In genomic region chr21:26835027-26835713, GRCh38 we compare ENCODE assay signal across 1 cellular context.
TF ChIP-seq lines count a peak whose summit lies in the region.

No MANE protein-coding gene starts in this region.

TF ChIP-seq in HEK293, 187 proteins besides CTCF, POLR2A, EP300 and RAD21 (continued from another document and continues in another):
- TF ChIP-seq, protein P1, sequence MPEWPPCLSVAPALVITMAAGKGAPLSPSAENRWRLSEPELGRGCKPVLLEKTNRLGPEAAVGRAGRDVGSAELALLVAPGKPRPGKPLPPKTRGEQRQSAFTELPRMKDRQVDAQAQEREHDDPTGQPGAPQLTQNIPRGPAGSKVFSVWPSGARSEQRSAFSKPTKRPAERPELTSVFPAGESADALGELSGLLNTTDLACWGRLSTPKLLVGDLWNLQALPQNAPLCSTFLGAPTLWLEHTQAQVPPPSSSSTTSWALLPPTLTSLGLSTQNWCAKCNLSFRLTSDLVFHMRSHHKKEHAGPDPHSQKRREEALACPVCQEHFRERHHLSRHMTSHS (tag by site-specific recombination; IDR thresholded peaks at IDR 0.05): no peak
- no peak for TF ChIP-seq ZBTB48 (tag by site-specific recombination; IDR thresholded peaks at IDR 0.05)
- TF ChIP-seq SP7 (tag by site-specific recombination; IDR thresholded peaks at IDR 0.05): 0 out of 2 replicates have a peak, but pooled peaks have one; percentile 35
- TF ChIP-seq ZNF658 (tag by site-specific recombination; IDR thresholded peaks at IDR 0.05): no peak
- TF ChIP-seq ZFHX2 (tag by site-specific recombination; conservative IDR thresholded peaks at IDR 0.05): peak; percentile 74
- TF ChIP-seq OSR2 (tag by site-specific recombination; IDR thresholded peaks at IDR 0.05): no peak; the same call in 1 of the 2 replicates
- no peak for TF ChIP-seq ZNF768 (tag by site-specific recombination; IDR thresholded peaks at IDR 0.05)
- TF ChIP-seq ZFP41 (tag by site-specific recombination; IDR thresholded peaks at IDR 0.05; ENCODE audit: borderline replicate concordance): no peak
- TF ChIP-seq SP3 (tag by site-specific recombination; IDR thresholded peaks at IDR 0.05): no peak
- no peak for TF ChIP-seq ZNF211 (tag by site-specific recombination; IDR thresholded peaks at IDR 0.05; ENCODE audit: low read depth)
- TF ChIP-seq ZNF426 (tag by site-specific recombination; IDR thresholded peaks at IDR 0.05): no peak
- TF ChIP-seq ZNF549 (tag by site-specific recombination; IDR thresholded peaks at IDR 0.05): no peak
- TF ChIP-seq GLIS1 (tag by site-specific recombination; IDR thresholded peaks at IDR 0.05): peak; percentile 25; the same call in 1 of the 2 replicates
- TF ChIP-seq YY2 (tag by site-specific recombination; IDR thresholded peaks at IDR 0.05): no peak
- TF ChIP-seq, protein P2, sequence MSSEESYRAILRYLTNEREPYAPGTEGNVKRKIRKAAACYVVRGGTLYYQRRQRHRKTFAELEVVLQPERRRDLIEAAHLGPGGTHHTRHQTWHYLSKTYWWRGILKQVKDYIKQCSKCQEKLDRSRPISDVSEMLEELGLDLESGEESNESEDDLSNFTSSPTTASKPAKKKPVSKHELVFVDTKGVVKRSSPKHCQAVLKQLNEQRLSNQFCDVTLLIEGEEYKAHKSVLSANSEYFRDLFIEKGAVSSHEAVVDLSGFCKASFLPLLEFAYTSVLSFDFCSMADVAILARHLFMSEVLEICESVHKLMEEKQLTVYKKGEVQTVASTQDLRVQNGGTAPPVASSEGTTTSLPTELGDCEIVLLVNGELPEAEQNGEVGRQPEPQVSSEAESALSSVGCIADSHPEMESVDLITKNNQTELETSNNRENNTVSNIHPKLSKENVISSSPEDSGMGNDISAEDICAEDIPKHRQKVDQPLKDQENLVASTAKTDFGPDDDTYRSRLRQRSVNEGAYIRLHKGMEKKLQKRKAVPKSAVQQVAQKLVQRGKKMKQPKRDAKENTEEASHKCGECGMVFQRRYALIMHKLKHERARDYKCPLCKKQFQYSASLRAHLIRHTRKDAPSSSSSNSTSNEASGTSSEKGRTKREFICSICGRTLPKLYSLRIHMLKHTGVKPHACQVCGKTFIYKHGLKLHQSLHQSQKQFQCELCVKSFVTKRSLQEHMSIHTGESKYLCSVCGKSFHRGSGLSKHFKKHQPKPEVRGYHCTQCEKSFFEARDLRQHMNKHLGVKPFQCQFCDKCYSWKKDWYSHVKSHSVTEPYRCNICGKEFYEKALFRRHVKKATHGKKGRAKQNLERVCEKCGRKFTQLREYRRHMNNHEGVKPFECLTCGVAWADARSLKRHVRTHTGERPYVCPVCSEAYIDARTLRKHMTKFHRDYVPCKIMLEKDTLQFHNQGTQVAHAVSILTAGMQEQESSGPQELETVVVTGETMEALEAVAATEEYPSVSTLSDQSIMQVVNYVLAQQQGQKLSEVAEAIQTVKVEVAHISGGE (tag by site-specific recombination; conservative IDR thresholded peaks at IDR 0.05; ENCODE audit: low read depth): no peak
- no peak for TF ChIP-seq ZNF639 (tag by site-specific recombination; IDR thresholded peaks at IDR 0.05)
- TF ChIP-seq ZFP3 (tag by site-specific recombination; IDR thresholded peaks at IDR 0.05; ENCODE audit: low read depth): no peak
- TF ChIP-seq ZNF585B (tag by site-specific recombination; IDR thresholded peaks at IDR 0.05): no peak
- TF ChIP-seq ZNF350 (tag by site-specific recombination; IDR thresholded peaks at IDR 0.05): no peak
- TF ChIP-seq ZNF544 (tag by site-specific recombination; IDR thresholded peaks at IDR 0.05): no peak
- no peak for TF ChIP-seq ZNF16 (tag by site-specific recombination; IDR thresholded peaks at IDR 0.05; ENCODE audit: low read depth)
- no peak for TF ChIP-seq KLF17 (tag by site-specific recombination; IDR thresholded peaks at IDR 0.05)
- TF ChIP-seq KLF7 (tag by site-specific recombination; IDR thresholded peaks at IDR 0.05; ENCODE audit: borderline replicate concordance): no peak
- TF ChIP-seq, protein P3, sequence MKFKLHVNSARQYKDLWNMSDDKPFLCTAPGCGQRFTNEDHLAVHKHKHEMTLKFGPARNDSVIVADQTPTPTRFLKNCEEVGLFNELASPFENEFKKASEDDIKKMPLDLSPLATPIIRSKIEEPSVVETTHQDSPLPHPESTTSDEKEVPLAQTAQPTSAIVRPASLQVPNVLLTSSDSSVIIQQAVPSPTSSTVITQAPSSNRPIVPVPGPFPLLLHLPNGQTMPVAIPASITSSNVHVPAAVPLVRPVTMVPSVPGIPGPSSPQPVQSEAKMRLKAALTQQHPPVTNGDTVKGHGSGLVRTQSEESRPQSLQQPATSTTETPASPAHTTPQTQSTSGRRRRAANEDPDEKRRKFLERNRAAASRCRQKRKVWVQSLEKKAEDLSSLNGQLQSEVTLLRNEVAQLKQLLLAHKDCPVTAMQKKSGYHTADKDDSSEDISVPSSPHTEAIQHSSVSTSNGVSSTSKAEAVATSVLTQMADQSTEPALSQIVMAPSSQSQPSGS (tag by site-specific recombination; IDR thresholded peaks at IDR 0.05; ENCODE audit: low read depth): no peak
- TF ChIP-seq ZNF626 (tag by site-specific recombination; IDR thresholded peaks at IDR 0.05): no peak
- no peak for TF ChIP-seq ZNF830 (tag by site-specific recombination; IDR thresholded peaks at IDR 0.05; ENCODE audit: low read depth)
- TF ChIP-seq ZNF514 (tag by site-specific recombination; IDR thresholded peaks at IDR 0.05): no peak
- TF ChIP-seq ZBTB26 (tag by site-specific recombination; optimal IDR thresholded peaks at IDR 0.05): no peak
- no peak for TF ChIP-seq RBAK (tag by site-specific recombination; IDR thresholded peaks at IDR 0.05)
- TF ChIP-seq, protein P4, sequence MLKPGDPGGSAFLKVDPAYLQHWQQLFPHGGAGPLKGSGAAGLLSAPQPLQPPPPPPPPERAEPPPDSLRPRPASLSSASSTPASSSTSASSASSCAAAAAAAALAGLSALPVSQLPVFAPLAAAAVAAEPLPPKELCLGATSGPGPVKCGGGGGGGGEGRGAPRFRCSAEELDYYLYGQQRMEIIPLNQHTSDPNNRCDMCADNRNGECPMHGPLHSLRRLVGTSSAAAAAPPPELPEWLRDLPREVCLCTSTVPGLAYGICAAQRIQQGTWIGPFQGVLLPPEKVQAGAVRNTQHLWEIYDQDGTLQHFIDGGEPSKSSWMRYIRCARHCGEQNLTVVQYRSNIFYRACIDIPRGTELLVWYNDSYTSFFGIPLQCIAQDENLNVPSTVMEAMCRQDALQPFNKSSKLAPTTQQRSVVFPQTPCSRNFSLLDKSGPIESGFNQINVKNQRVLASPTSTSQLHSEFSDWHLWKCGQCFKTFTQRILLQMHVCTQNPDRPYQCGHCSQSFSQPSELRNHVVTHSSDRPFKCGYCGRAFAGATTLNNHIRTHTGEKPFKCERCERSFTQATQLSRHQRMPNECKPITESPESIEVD (tag by site-specific recombination; IDR thresholded peaks at IDR 0.05): peak; percentile 92
- no peak for TF ChIP-seq ZNF433 (tag by site-specific recombination; IDR thresholded peaks at IDR 0.05; ENCODE audit: low read depth)
- TF ChIP-seq ZNF221 (tag by site-specific recombination; IDR thresholded peaks at IDR 0.05; ENCODE audit: borderline replicate concordance): no peak
- 0 out of 2 replicates have a peak, but pooled peaks have one; percentile 10 for TF ChIP-seq ZNF394 (tag by site-specific recombination; IDR thresholded peaks at IDR 0.05; ENCODE audit: borderline replicate concordance)
- peak; percentile 35; the same call in 1 of the 2 replicates for TF ChIP-seq PRDM1 (tag by site-specific recombination; IDR thresholded peaks at IDR 0.05)
- TF ChIP-seq ZNF645 (tag by site-specific recombination; IDR thresholded peaks at IDR 0.05): no peak
- TF ChIP-seq, protein P5, sequence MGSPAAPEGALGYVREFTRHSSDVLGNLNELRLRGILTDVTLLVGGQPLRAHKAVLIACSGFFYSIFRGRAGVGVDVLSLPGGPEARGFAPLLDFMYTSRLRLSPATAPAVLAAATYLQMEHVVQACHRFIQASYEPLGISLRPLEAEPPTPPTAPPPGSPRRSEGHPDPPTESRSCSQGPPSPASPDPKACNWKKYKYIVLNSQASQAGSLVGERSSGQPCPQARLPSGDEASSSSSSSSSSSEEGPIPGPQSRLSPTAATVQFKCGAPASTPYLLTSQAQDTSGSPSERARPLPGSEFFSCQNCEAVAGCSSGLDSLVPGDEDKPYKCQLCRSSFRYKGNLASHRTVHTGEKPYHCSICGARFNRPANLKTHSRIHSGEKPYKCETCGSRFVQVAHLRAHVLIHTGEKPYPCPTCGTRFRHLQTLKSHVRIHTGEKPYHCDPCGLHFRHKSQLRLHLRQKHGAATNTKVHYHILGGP (tag by site-specific recombination; IDR thresholded peaks at IDR 0.05): no peak
- TF ChIP-seq ZNF146 (tag by site-specific recombination; IDR thresholded peaks at IDR 0.05): no peak
- peak; percentile 59 for TF ChIP-seq KLF10 (tag by site-specific recombination; IDR thresholded peaks at IDR 0.05)
- TF ChIP-seq PRDM2 (tag by site-specific recombination; IDR thresholded peaks at IDR 0.05; ENCODE audit: borderline replicate concordance): no peak
